Comparison of ENCODE assay signal across 8 cellular contexts in genomic region chr4:47486727-47487126, GRCh38. TPM values are rescaled to one million over a fixed set of nuclear protein-coding genes. Genes with fewer than 3 reads are reported as not detected.
DNase-seq lines count a peak whose midpoint lies in the region; ATAC-seq and TF ChIP-seq lines count a peak whose summit lies in the region.
"Not testable (repeated sequence)": the region's sequence is repeated elsewhere in the genome, so short reads cannot be mapped to it uniquely, and the experiment has no call there.

No MANE protein-coding gene starts in this region.

- H3K9me3 ChIP-seq in mesenchymal stem cell (ENCODE audit: control insufficient read depth, low read length); thoracic aorta: not testable (repeated sequence)

- H4K20me1 ChIP-seq in GM23338 (replicated peaks; ENCODE audit: insufficient read depth), result not testable (repeated sequence)

- not testable (repeated sequence) for H2AFZ ChIP-seq in GM23338; mesenchymal stem cell (ENCODE audit: low read depth, low read length)

- H2BK12ac ChIP-seq in mesenchymal stem cell (ENCODE audit: low read length in 2 of 2), result not testable (repeated sequence)

- not testable (repeated sequence) for H2BK15ac ChIP-seq in mesenchymal stem cell (ENCODE audit: low read depth, poor library complexity, severe bottlenecking)

- peaks cover 14% of the 10 kb centered on the region; the same call in 2 of the 3 replicates for H3K4me1 Mint-ChIP-seq in GM23338
- peaks cover 32 to 34% (median 33%) of the 10 kb centered on the region in 3 donors for H3K4me1 Mint-ChIP-seq in T-cell
- H3K4me1 Mint-ChIP-seq in progenitor cell of endocrine pancreas (ENCODE audit: low read depth), result peaks cover 20% of the 10 kb centered on the region

- peak overlapping the region; percentile 82; the same call in 1 of the 2 replicates for H3K4me2 ChIP-seq in GM23338
- not testable (repeated sequence) for H3K4me2 ChIP-seq in mesenchymal stem cell (ENCODE audit: low read length, poor library complexity, severe bottlenecking)

- H3K4me3 Mint-ChIP-seq in GM23338, result not testable (repeated sequence)
- H3K4me3 Mint-ChIP-seq in T-cell (peak overlapping the region in 2 of 3 donors; percentile 90 to 95), progenitor cell of endocrine pancreas (ENCODE audit: low read depth) (peak overlapping the region; percentile 99)

- WGBS in mesenchymal stem cell, result 96% methylated on average over 9 of the region's 9 CpGs

- not testable (repeated sequence) for H3F3A ChIP-seq in GM23338 (replicated peaks; ENCODE audit: low read depth)

- not testable (repeated sequence) for H3K27ac Mint-ChIP-seq in GM23338, T-cell, progenitor cell of endocrine pancreas

- POLR2A ChIA-PET in AG04449 (lab: Yijun Ruan, JAX); T-cell (lab: Charles Lee): not testable (repeated sequence)

- TF ChIP-seq CTCF in AG04449 (IDR thresholded peaks at IDR 0.05; ENCODE audit: insufficient read depth, low read length, missing control alignments); GM23338 (conservative IDR thresholded peaks at IDR 0.05; ENCODE audit: low read depth in 2 of 2); cardiac fibroblast (IDR thresholded peaks at IDR 0.05; ENCODE audit: low read depth, low read length); fibroblast of the aortic adventitia (IDR thresholded peaks at IDR 0.05; ENCODE audit: insufficient read depth, low read length); progenitor cell of endocrine pancreas (IDR thresholded peaks at IDR 0.05; ENCODE audit: unreplicated experiment); thoracic aorta (IDR thresholded peaks at IDR 0.05): not testable (repeated sequence)

- H3K36me3 Mint-ChIP-seq in GM23338 (ENCODE audit: low read depth); T-cell; progenitor cell of endocrine pancreas (ENCODE audit: insufficient read depth): not testable (repeated sequence)

- not testable (repeated sequence) for H3K4me1 ChIP-seq in GM23338 (ENCODE audit: insufficient read depth); mesenchymal stem cell (ENCODE audit: control insufficient read depth, insufficient read depth, low read depth, low read length)
- peaks cover 27 to 46% of the 10 kb centered on the region in 2 donors for H3K4me1 ChIP-seq in thoracic aorta (ENCODE audit: control insufficient read depth in 1 of 2, low read depth in 2 of 2)

- not testable (repeated sequence) for H3K36me3 ChIP-seq in GM23338 (ENCODE audit: insufficient read depth); mesenchymal stem cell (ENCODE audit: control insufficient read depth in 1 of 2, insufficient read depth in 2 of 2, low read depth in 1 of 2, low read length in 2 of 2); thoracic aorta

- H3K4me3 ChIP-seq in AG04449 (ENCODE audit: low read depth, low read length) (peak overlapping the region; percentile 66), cardiac fibroblast (replicated peaks in 1 of 2; ENCODE audit: low read depth in 2 of 2, low read length in 2 of 2) (peak overlapping the region; percentile 63 to 67), fibroblast of the aortic adventitia (ENCODE audit: low read depth, low read length) (peak overlapping the region; percentile 84), mesenchymal stem cell (ENCODE audit: insufficient read depth in 1 of 2, low read depth in 1 of 2, low read length in 2 of 2) (peak overlapping the region in 1 of 2 experiments; percentile 83), thoracic aorta (peak overlapping the region; percentile 82)
- H3K4me3 ChIP-seq in GM23338, result not testable (repeated sequence)

- H3K9me2 ChIP-seq in GM23338 (ENCODE audit: insufficient read depth), result not testable (repeated sequence)

- H2AK5ac ChIP-seq in mesenchymal stem cell (ENCODE audit: low read length, severe bottlenecking), result not testable (repeated sequence)

- not testable (repeated sequence) for H3K27ac ChIP-seq in GM23338 (ENCODE audit: low read depth); mesenchymal stem cell (ENCODE audit: low read length, poor library complexity, severe bottlenecking)
- peak overlapping the region in 1 of 2 donors; percentile 80 for H3K27ac ChIP-seq in thoracic aorta

- not testable (repeated sequence) for H3K9me3 Mint-ChIP-seq in GM23338; T-cell; progenitor cell of endocrine pancreas (ENCODE audit: low read depth)

- H3K9ac ChIP-seq in mesenchymal stem cell (ENCODE audit: low read length), result peak overlapping the region; percentile 94

- H3K23ac ChIP-seq in mesenchymal stem cell (ENCODE audit: low read length in 2 of 2), result not testable (repeated sequence)

- H3K27me3 Mint-ChIP-seq in GM23338 (ENCODE audit: insufficient read depth, low read depth, poor library complexity); T-cell; progenitor cell of endocrine pancreas: not testable (repeated sequence)

- H3K18ac ChIP-seq in mesenchymal stem cell (ENCODE audit: low read depth in 1 of 2, low read length in 2 of 2), result not testable (repeated sequence)

- not testable (repeated sequence) for H2BK5ac ChIP-seq in mesenchymal stem cell (ENCODE audit: low read depth, low read length, poor library complexity, severe bottlenecking)

- DNase-seq in AG04449 (ENCODE audit: low read depth, low spot score); GM23338 (ENCODE audit: low spot score); T-cell; cardiac fibroblast (ENCODE audit: low read depth in 2 of 2); fibroblast of the aortic adventitia (ENCODE audit: low read depth); mesenchymal stem cell; progenitor cell of endocrine pancreas (ENCODE audit: low spot score, unreplicated experiment); thoracic aorta (ENCODE audit: low spot score): not testable (repeated sequence)

- not testable (repeated sequence) for ATAC-seq in GM23338; T-cell (replicated peaks in 1 of 4); thoracic aorta (ENCODE audit: insufficient number of reproducible peaks, low FRiP score, low read depth)

- H3K4ac ChIP-seq in mesenchymal stem cell (ENCODE audit: low read depth in 1 of 2, low read length in 2 of 2), result not testable (repeated sequence)

- not testable (repeated sequence) for H3K27me3 ChIP-seq in GM23338 (ENCODE audit: insufficient read depth); mesenchymal stem cell (ENCODE audit: control insufficient read depth in 1 of 2, insufficient read depth in 1 of 2, low read length in 2 of 2); thoracic aorta (replicated peaks; ENCODE audit: insufficient read depth)

- H3K14ac ChIP-seq in mesenchymal stem cell (ENCODE audit: low read length in 2 of 2), result not testable (repeated sequence)

- CTCF ChIA-PET in AG04449 (lab: Yijun Ruan, JAX), result interaction anchor here (0.7 kb wide), 1 partner anchor 273 kb away, joined by 3 read pairs; no protein-coding TSS in a partner anchor
- CTCF ChIA-PET in T-cell (lab: Charles Lee), result interaction anchor here in 1 of 2 donors (0.7 kb wide), 1 partner anchor 101 kb away, joined by 5 read pairs; no protein-coding TSS in a partner anchor

- not testable (repeated sequence) for H3K79me2 ChIP-seq in GM23338 (replicated peaks; ENCODE audit: insufficient read depth)

- H4K91ac ChIP-seq in mesenchymal stem cell (ENCODE audit: low read length), result not testable (repeated sequence)

- H4K8ac ChIP-seq in mesenchymal stem cell (ENCODE audit: low read length), result not testable (repeated sequence)

- not testable (repeated sequence) for H2BK120ac ChIP-seq in mesenchymal stem cell (ENCODE audit: low read depth, low read length)

- not testable (repeated sequence) for H3K79me1 ChIP-seq in mesenchymal stem cell (replicated peaks; ENCODE audit: low read length, poor library complexity, severe bottlenecking)

RNA-seq across cellular contexts. Expression of gene ATP10D, which starts 1.7 kb away (rescaled TPM):
- 4.7 and 4.9 TPM in 2 replicates for total RNA-seq in GM23338 (2014; rRNA removed; shearing (Covaris generic))
- 3.4 and 4.5 TPM in 2 replicates for polyA plus RNA-seq in GM23338 (2016; fragmentation: Nextera tagmentation; extraction: Ambion mirVana)
- 1 to 10 TPM; 2.3 to 8.0 (median 5.0) TPM for total RNA-seq in T-cell
- total RNA-seq in fibroblast of the aortic adventitia (ENCODE audit: low replicate concordance), result 43.7 and 50.0 TPM in 2 replicates
- 26.7 TPM for polyA plus RNA-seq in mesenchymal stem cell (2013, experiment 1 of 2)
- 25.6 TPM for polyA plus RNA-seq in mesenchymal stem cell (2013, experiment 2 of 2)
- 35.2 TPM in 2 replicates for total RNA-seq in progenitor cell of endocrine pancreas
- total RNA-seq in thoracic aorta, result 10 to 100 TPM; 54.2 to 96.1 TPM

RNA-seq across cellular contexts. Expression of gene COMMD8, which starts 23.2 kb away (rescaled TPM):
- total RNA-seq in GM23338 (2014; rRNA removed; shearing (Covaris generic)), result 8.4 and 11.7 TPM in 2 replicates
- 17.4 and 20.6 TPM in 2 replicates for polyA plus RNA-seq in GM23338 (2016; fragmentation: Nextera tagmentation; extraction: Ambion mirVana)
- total RNA-seq in T-cell (10 to 100 TPM in 4 of 5 donors, 1 to 10 TPM in 1; 8.2 to 17.0 (median 15.7) TPM), fibroblast of the aortic adventitia (ENCODE audit: low replicate concordance) (15.5 and 43.1 TPM in 2 replicates), progenitor cell of endocrine pancreas (19.8 and 20.8 TPM in 2 replicates), thoracic aorta (10 to 100 TPM in 1 of 2 donors, 1 to 10 TPM in 1; 7.5 to 18.4 TPM)
- polyA plus RNA-seq in mesenchymal stem cell (2013, experiment 1 of 2), result 25.3 TPM
- 28.2 TPM for polyA plus RNA-seq in mesenchymal stem cell (2013, experiment 2 of 2)
